ENCODE assay signal across 1 cellular context in genomic region chr1:116569776-116570357, GRCh38.
TF ChIP-seq lines count a peak whose summit lies in the region.

No MANE protein-coding gene starts in this region.

TF ChIP-seq in K562, 482 proteins besides CTCF, POLR2A, EP300 and RAD21 (continued from another document and continues in another):
- 0 out of 2 replicates have a peak, but pooled peaks have one; percentile 52 for TF ChIP-seq ZFP91 (CRISPR knock-in tag; IDR thresholded peaks at IDR 0.05)
- TF ChIP-seq PURB (CRISPR knock-in tag; IDR thresholded peaks at IDR 0.05; ENCODE audit: low read depth) = no peak
- no peak for TF ChIP-seq IRF1 (CRISPR knock-in tag; IDR thresholded peaks at IDR 0.05; ENCODE audit: borderline replicate concordance)
- TF ChIP-seq REST (CRISPR knock-in tag; IDR thresholded peaks at IDR 0.05; ENCODE audit: low read depth) = no peak
- TF ChIP-seq ZBTB17 (CRISPR knock-in tag; IDR thresholded peaks at IDR 0.05) = peak; percentile 11; the same call in 1 of the 2 replicates
- TF ChIP-seq HSF4 (CRISPR knock-in tag; IDR thresholded peaks at IDR 0.05; ENCODE audit: borderline replicate concordance) = no peak
- no peak for TF ChIP-seq BRCA1 (IDR thresholded peaks at IDR 0.05)
- TF ChIP-seq BRCA1 (CRISPR knock-in tag; IDR thresholded peaks at IDR 0.05) = no peak
- TF ChIP-seq KDM5B (IDR thresholded peaks at IDR 0.05; ENCODE audit: insufficient replicate concordance, low read depth, low read length) = no peak
- no peak for TF ChIP-seq ZNF318 (IDR thresholded peaks at IDR 0.05; ENCODE audit: borderline replicate concordance in 1 of 2, low read depth in 1 of 2)
- no peak for TF ChIP-seq CCNT2 (IDR thresholded peaks at IDR 0.05; ENCODE audit: borderline replicate concordance, extremely low read depth, insufficient read length, low read depth, low read length)
- TF ChIP-seq CBX3 (IDR thresholded peaks at IDR 0.05; ENCODE audit: borderline replicate concordance in 1 of 2, low read length in 2 of 2) = no peak
- TF ChIP-seq TCF15 (CRISPR knock-in tag; IDR thresholded peaks at IDR 0.05) = no peak
- TF ChIP-seq ZNF431 (CRISPR knock-in tag; IDR thresholded peaks at IDR 0.05) = no peak
- no peak for TF ChIP-seq ARID3A (IDR thresholded peaks at IDR 0.05; ENCODE audit: borderline replicate concordance, low read depth, low read length)
- no peak for TF ChIP-seq NFRKB (IDR thresholded peaks at IDR 0.05; ENCODE audit: low read depth)
- no peak for TF ChIP-seq ZBTB40 (IDR thresholded peaks at IDR 0.05)
- TF ChIP-seq ZBTB40 (CRISPR knock-in tag; IDR thresholded peaks at IDR 0.05) = no peak
- TF ChIP-seq ZNF239 (CRISPR knock-in tag; IDR thresholded peaks at IDR 0.05) = no peak
- no peak; the same call in 1 of the 2 replicates for TF ChIP-seq CBFA2T2 (conservative IDR thresholded peaks at IDR 0.05)
- no peak for TF ChIP-seq ESRRA (IDR thresholded peaks at IDR 0.05; ENCODE audit: borderline replicate concordance, low read depth)
- TF ChIP-seq CREM (IDR thresholded peaks at IDR 0.05; ENCODE audit: low read depth) = peak; percentile 58
- no peak; the same call in 1 of the 2 replicates for TF ChIP-seq ZKSCAN1 (IDR thresholded peaks at IDR 0.05; ENCODE audit: low read depth, low read length)
- TF ChIP-seq ETV6 (IDR thresholded peaks at IDR 0.05; ENCODE audit: borderline replicate concordance in 1 of 2, low read depth in 2 of 2, low read length in 1 of 2) = 0 out of 4 replicates have a peak, but pooled peaks of 1 of the 2 experiments have one; percentile 14
- no peak; the same call in 1 of the 2 replicates for TF ChIP-seq ETV6 (CRISPR knock-in tag; IDR thresholded peaks at IDR 0.05; ENCODE audit: borderline replicate concordance)
- TF ChIP-seq MTA2 (IDR thresholded peaks at IDR 0.05; ENCODE audit: low read depth) = no peak
